ENCODE assay signal across 1 cellular context in the genomic region with DNA sequence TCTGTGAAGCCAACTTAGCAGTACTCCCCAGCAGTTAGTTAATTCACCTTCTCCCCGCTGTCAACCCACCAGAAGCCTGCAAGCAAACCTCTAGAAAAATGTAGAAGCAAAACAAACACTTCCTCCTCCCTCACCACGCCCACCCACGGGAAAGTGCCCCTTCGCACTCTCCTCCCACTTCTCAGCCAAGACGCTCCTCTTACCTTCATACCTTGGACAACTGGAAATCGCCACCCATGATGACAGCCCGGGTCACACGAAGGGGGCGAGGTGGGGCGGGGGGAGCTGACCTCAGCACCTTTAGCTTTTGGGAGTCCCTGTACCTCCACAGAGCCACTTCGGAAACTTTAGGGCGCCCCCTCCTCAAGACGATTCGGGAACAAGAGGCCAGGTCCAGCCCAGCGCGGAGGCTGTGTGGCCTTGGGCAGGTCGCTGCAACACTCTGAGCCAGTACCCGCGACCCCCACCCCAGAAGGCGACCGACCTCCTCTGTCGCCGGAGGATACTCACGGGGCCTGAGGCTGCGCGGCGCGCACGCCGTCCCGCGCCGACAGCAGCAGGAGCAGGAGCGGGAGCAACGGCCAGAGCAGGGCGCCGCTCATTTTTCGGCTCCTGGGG.
A peak's percentile ranks its signal among the peaks of the same experiment; 100 is the strongest.
TF ChIP-seq lines count a peak whose summit lies in the region.

No MANE protein-coding gene starts in this region.

TF ChIP-seq in WTC11, 78 proteins besides CTCF, POLR2A, EP300 and RAD21 (continued from another document):
- TF ChIP-seq, protein P1, sequence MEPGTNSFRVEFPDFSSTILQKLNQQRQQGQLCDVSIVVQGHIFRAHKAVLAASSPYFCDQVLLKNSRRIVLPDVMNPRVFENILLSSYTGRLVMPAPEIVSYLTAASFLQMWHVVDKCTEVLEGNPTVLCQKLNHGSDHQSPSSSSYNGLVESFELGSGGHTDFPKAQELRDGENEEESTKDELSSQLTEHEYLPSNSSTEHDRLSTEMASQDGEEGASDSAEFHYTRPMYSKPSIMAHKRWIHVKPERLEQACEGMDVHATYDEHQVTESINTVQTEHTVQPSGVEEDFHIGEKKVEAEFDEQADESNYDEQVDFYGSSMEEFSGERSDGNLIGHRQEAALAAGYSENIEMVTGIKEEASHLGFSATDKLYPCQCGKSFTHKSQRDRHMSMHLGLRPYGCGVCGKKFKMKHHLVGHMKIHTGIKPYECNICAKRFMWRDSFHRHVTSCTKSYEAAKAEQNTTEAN (CRISPR knock-in tag; IDR thresholded peaks at IDR 0.05), result no peak
- 0 out of 2 replicates have a peak, but pooled peaks have one; percentile 14 for TF ChIP-seq GTF2I (CRISPR knock-in tag; conservative IDR thresholded peaks at IDR 0.05)
